In the genomic region with DNA sequence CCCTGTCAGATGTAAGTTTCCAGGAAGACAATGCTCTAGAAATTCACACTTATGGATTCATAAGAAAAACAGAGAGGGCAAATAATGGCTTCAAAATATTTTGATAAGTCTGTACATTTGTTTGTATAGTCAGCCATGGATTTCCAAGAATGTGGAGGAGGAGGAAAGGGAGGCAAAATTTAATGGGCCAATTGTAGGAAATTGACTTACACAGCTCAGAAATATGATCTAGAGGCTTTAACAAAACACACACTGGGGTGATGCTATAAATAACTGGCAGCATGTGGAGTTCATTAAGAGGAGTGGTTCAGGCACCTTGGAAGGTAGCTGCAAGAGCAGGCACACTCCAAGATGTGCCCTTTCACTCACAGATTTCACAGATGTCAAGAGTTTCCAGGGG, we compare ENCODE assay signal across 14 cellular contexts.
DNase-seq lines count a peak whose midpoint lies in the region; ATAC-seq and TF ChIP-seq lines count a peak whose summit lies in the region.
"Had no signal": no experiment of that assay in that cellular context is flagged by ENCODE, and none has a peak within 500 bp of the region (broad histone marks: within the 10 kb centered on the region; RNA-seq: fewer than 3 reads in every experiment).

No MANE protein-coding gene starts in this region.

- no peak overlapping the region for H3K4me3 ChIP-seq in BJ (ENCODE audit: low read depth, low read length)
- no peak overlapping the region for H3K4me3 ChIP-seq in IMR-90 (ENCODE audit: insufficient read depth, low read depth, low read length)
- H3K4me3 ChIP-seq in body of pancreas = no peak overlapping the region
- H3K4me3 ChIP-seq: GM12878 had no signal

- CTCF ChIA-PET in BJ (lab: Yijun Ruan, JAX) (interaction anchor here (1.2 to 2.6 kb wide), 4 partner anchors 9 to 50 kb away, joined by 4 to 12 read pairs (median 4); no protein-coding TSS in a partner anchor), IMR-90 (lab: Yijun Ruan, JAX) (interaction anchor here (0.6 to 1.0 kb wide), 2 partner anchors 10 to 46 kb away, joined by 3 read pairs; no protein-coding TSS in a partner anchor)

- no peaks in the 10 kb centered on the region for H3K9me3 ChIP-seq in IMR-90 (ENCODE audit: control insufficient read depth, insufficient read depth, low read length)
- no peaks in the 10 kb centered on the region for H3K9me3 ChIP-seq in body of pancreas

- H2BK120ac ChIP-seq in IMR-90 (ENCODE audit: low read depth, low read length) = peak overlapping the region; percentile 64

- H2AFZ ChIP-seq in IMR-90 (replicated peaks; ENCODE audit: low read length, poor library complexity) = no peak overlapping the region

- intact Hi-C loops in IMR-90 (cut with micrococcal nuclease) = no loop called here
- intact Hi-C loops in body of pancreas (cut with DNase I) = no loop called here
- intact Hi-C loops in head of caudate nucleus (cut with DNase I) = no loop called here

- no peaks in the 10 kb centered on the region for H4K20me1 ChIP-seq in IMR-90 (ENCODE audit: insufficient read depth, low read length)

- DNase-seq in BJ (ENCODE audit: low read depth) (peak; percentile 71), IMR-90 (peak; percentile 76), brain pericyte (ENCODE audit: low read depth, low spot score) (peak; percentile 64), UCSD-AML1 (lab: John Stamatoyannopoulos, UW; ENCODE audit: unreplicated experiment) (no peak), body of pancreas (no peak), SKM-1 (lab: John Stamatoyannopoulos, UW; ENCODE audit: unreplicated experiment) (no peak), head of caudate nucleus (no peak)
- DNase-seq: activated CD4-positive, alpha-beta memory T cell treated with anti-CD3 and anti-CD28 coated beads for 36 hours; activated naive CD4-positive, alpha-beta T cell treated with anti-CD3 and anti-CD28 coated beads, Interleukin-2, amount 10 ng/mL, durations not matched to agents 7 days and 5 days; midbrain; NCI-H1092 had no signal

- peak overlapping the region; percentile 58 for H2BK20ac ChIP-seq in IMR-90 (ENCODE audit: low read depth, low read length)

- no peak overlapping the region for H4K91ac ChIP-seq in IMR-90 (ENCODE audit: insufficient read depth, low read depth, low read length)

- peak overlapping the region; percentile 16; the same call in 1 of the 2 replicates for H3K4me2 ChIP-seq in IMR-90 (ENCODE audit: low read depth, low read length)

- no peak overlapping the region; the same call in 1 of the 2 replicates for H3K18ac ChIP-seq in IMR-90 (ENCODE audit: low read depth, low read length)

- H3K56ac ChIP-seq in IMR-90 (ENCODE audit: extremely low read depth, insufficient read depth, low read length) = no peak overlapping the region

- H3K23ac ChIP-seq in IMR-90 (ENCODE audit: low read depth, low read length) = no peak overlapping the region

- dilution Hi-C loops in IMR-90 (cut with HindIII; ENCODE audit: low sequenced_read_pairs, unreplicated experiment) = no loop called here

- no peak overlapping the region for H2AK9ac ChIP-seq in IMR-90 (replicated peaks; ENCODE audit: low read depth, low read length, poor library complexity)

- H3K36me3 ChIP-seq in BJ (ENCODE audit: control insufficient read depth, insufficient read depth, low read length) = no peaks in the 10 kb centered on the region
- no peaks in the 10 kb centered on the region for H3K36me3 ChIP-seq in IMR-90 (ENCODE audit: control insufficient read depth, insufficient read depth, low read length)
- no peaks in the 10 kb centered on the region for H3K36me3 ChIP-seq in body of pancreas (replicated peaks in 1 of 2; ENCODE audit: insufficient read depth in 1 of 2, low read depth in 2 of 2)

- peak overlapping the region; percentile 55 to 92 (median 74) for H3K27ac Mint-ChIP-seq in nephron
- H3K27ac Mint-ChIP-seq: activated CD4-positive, alpha-beta memory T cell treated with anti-CD3 and anti-CD28 coated beads for 36 hours; activated naive CD4-positive, alpha-beta T cell treated with anti-CD3 and anti-CD28 coated beads, Interleukin-2, amount 10 ng/mL, durations not matched to agents 7 days and 5 days; T-helper 2 cell treated with Interferon-gamma antibody and Interleukin-4, amounts not matched to agents 5 μg/mL and 100 μg/mL, for 36 hours had no signal

- no peaks in the 10 kb centered on the region for H3K79me1 ChIP-seq in IMR-90 (ENCODE audit: low read depth in 1 of 2, low read length in 2 of 2)

- H3K4me3 Mint-ChIP-seq in nephron = peak overlapping the region in 2 of 3 experiments; percentile 22 to 24
- H3K4me3 Mint-ChIP-seq: activated CD4-positive, alpha-beta memory T cell treated with anti-CD3 and anti-CD28 coated beads for 36 hours; activated naive CD4-positive, alpha-beta T cell treated with anti-CD3 and anti-CD28 coated beads, Interleukin-2, amount 10 ng/mL, durations not matched to agents 7 days and 5 days; T-helper 2 cell treated with Interferon-gamma antibody and Interleukin-4, amounts not matched to agents 5 μg/mL and 100 μg/mL, for 36 hours had no signal

- H2AK5ac ChIP-seq in IMR-90 (ENCODE audit: low read depth, low read length) = peak overlapping the region; percentile 56; the same call in 1 of the 2 replicates

- H3K14ac ChIP-seq in IMR-90 (replicated peaks; ENCODE audit: low read depth, low read length) = no peak overlapping the region

- peaks cover 1% of the 10 kb centered on the region; the same call in 1 of the 2 replicates for H3K27me3 ChIP-seq in BJ (ENCODE audit: control insufficient read depth, insufficient read depth, low read length)
- H3K27me3 ChIP-seq in IMR-90 (ENCODE audit: control insufficient read depth, insufficient read depth, low read length) = peaks cover 10% of the 10 kb centered on the region
- no peaks in the 10 kb centered on the region for H3K27me3 ChIP-seq in body of pancreas

- H4K5ac ChIP-seq in IMR-90 (ENCODE audit: low read depth, low read length) = no peak overlapping the region

- no peak for TF ChIP-seq RAD21 in IMR-90 (IDR thresholded peaks at IDR 0.05; ENCODE audit: low read length)

- in situ Hi-C loops in IMR-90 (cut with MboI; ENCODE audit: low sequenced_read_pairs) = no loop called here

- TF ChIP-seq CTCF in BJ (IDR thresholded peaks at IDR 0.05; ENCODE audit: insufficient read depth, low read depth, low read length) (no peak), IMR-90 (conservative IDR thresholded peaks at IDR 0.05; ENCODE audit: low read depth, low read length) (no peak), nephron (IDR thresholded peaks at IDR 0.05; ENCODE audit: unreplicated experiment in 3 of 3) (no peak), body of pancreas (IDR thresholded peaks at IDR 0.05) (no peak)

- peaks cover 2% of the 10 kb centered on the region; the same call in 1 of the 2 replicates for H3K9me1 ChIP-seq in IMR-90 (ENCODE audit: insufficient read depth, low read length)

- peak overlapping the region; percentile 30; the same call in 1 of the 2 replicates for H3K4ac ChIP-seq in IMR-90 (ENCODE audit: low read depth, low read length)

- no peaks in the 10 kb centered on the region for H3K36me3 Mint-ChIP-seq in nephron (ENCODE audit: low read depth)
- H3K36me3 Mint-ChIP-seq: activated CD4-positive, alpha-beta memory T cell treated with anti-CD3 and anti-CD28 coated beads for 36 hours; activated naive CD4-positive, alpha-beta T cell treated with anti-CD3 and anti-CD28 coated beads, Interleukin-2, amount 10 ng/mL, durations not matched to agents 7 days and 5 days had no signal

- no peak overlapping the region for H3K27ac ChIP-seq in IMR-90 (ENCODE audit: insufficient read depth, low read length)
- no peak overlapping the region for H3K27ac ChIP-seq in body of pancreas

- peaks cover 4% of the 10 kb centered on the region for H3K4me1 ChIP-seq in IMR-90 (ENCODE audit: control insufficient read depth, insufficient read depth, low read length)
- H3K4me1 ChIP-seq in body of pancreas = no peaks in the 10 kb centered on the region

- no peaks in the 10 kb centered on the region for H3K9me3 Mint-ChIP-seq in nephron
- H3K9me3 Mint-ChIP-seq: activated CD4-positive, alpha-beta memory T cell treated with anti-CD3 and anti-CD28 coated beads for 36 hours; activated naive CD4-positive, alpha-beta T cell treated with anti-CD3 and anti-CD28 coated beads, Interleukin-2, amount 10 ng/mL, durations not matched to agents 7 days and 5 days; T-helper 2 cell treated with Interferon-gamma antibody and Interleukin-4, amounts not matched to agents 5 μg/mL and 100 μg/mL, for 36 hours had no signal

- peak overlapping the region in 1 of 2 experiments; percentile 11; a peak in 1 of 4 replicates for H4K8ac ChIP-seq in IMR-90 (ENCODE audit: low read depth in 2 of 2, low read length in 2 of 2)

- H2BK15ac ChIP-seq in IMR-90 (ENCODE audit: low read depth, low read length) = peak overlapping the region; percentile 12; the same call in 1 of the 3 replicates

- ATAC-seq in IMR-90 (ENCODE audit: low read depth) (peak; percentile 95), body of pancreas (no peak)
- ATAC-seq: GM12878 had no signal

- TF ChIP-seq POLR2A in IMR-90 (IDR thresholded peaks at IDR 0.05; ENCODE audit: low read depth, low read length) (no peak), body of pancreas (IDR thresholded peaks at IDR 0.05) (no peak)

- no TSS peak for BruUV-seq in IMR-90 (replicated peaks; lab: Mats Ljungman, UMichigan)

- POLR2A ChIA-PET in BJ (lab: Charles Lee) (interaction anchor here (0.5 to 1.1 kb wide), 5 partner anchors 13 to 774 kb away, joined by 3 to 7 read pairs (median 3); no protein-coding TSS in a partner anchor), IMR-90 (lab: Charles Lee; ENCODE audit: unreplicated experiment) (interaction anchor here (0.6 kb wide), 1 partner anchor 456 kb away, joined by 3 read pairs; no protein-coding TSS in a partner anchor)

- H3K9ac ChIP-seq in IMR-90 (ENCODE audit: low read depth, low read length) = no peak overlapping the region

- H3K27me3 Mint-ChIP-seq in nephron (ENCODE audit: low read depth) = no peaks in the 10 kb centered on the region

- peaks cover 50% of the 10 kb centered on the region for H3K4me1 Mint-ChIP-seq in nephron
- H3K4me1 Mint-ChIP-seq: activated naive CD4-positive, alpha-beta T cell treated with anti-CD3 and anti-CD28 coated beads, Interleukin-2, amount 10 ng/mL, durations not matched to agents 7 days and 5 days had no signal

- no peak overlapping the region for H2BK5ac ChIP-seq in IMR-90 (ENCODE audit: low read depth, low read length, poor library complexity, severe bottlenecking)

TF ChIP-seq in IMR-90, 13 proteins besides CTCF, POLR2A, EP300 and RAD21 (continues in another document):
- TF ChIP-seq BHLHE40 (IDR thresholded peaks at IDR 0.05; ENCODE audit: low read depth, low read length) (no peak), USF2 (IDR thresholded peaks at IDR 0.05; ENCODE audit: low read depth, low read length) (no peak), MXI1 (IDR thresholded peaks at IDR 0.05; ENCODE audit: borderline replicate concordance, low read depth, low read length) (no peak), RCOR1 (IDR thresholded peaks at IDR 0.05; ENCODE audit: insufficient replicate concordance, low read length) (no peak)

Comparison
In these comparisons a context has a peak if more than half of its experiments do, and no peak if none do; other contexts are left out.
1. DNase-seq: peak in BJ (single experiment), IMR-90 (single experiment) and brain pericyte (single experiment); none in UCSD-AML1 (single experiment), body of pancreas (0 of 4), SKM-1 (single experiment) and head of caudate nucleus (0 of 42).